Comparison of ENCODE assay signal across 1 cellular context in the genomic region with DNA sequence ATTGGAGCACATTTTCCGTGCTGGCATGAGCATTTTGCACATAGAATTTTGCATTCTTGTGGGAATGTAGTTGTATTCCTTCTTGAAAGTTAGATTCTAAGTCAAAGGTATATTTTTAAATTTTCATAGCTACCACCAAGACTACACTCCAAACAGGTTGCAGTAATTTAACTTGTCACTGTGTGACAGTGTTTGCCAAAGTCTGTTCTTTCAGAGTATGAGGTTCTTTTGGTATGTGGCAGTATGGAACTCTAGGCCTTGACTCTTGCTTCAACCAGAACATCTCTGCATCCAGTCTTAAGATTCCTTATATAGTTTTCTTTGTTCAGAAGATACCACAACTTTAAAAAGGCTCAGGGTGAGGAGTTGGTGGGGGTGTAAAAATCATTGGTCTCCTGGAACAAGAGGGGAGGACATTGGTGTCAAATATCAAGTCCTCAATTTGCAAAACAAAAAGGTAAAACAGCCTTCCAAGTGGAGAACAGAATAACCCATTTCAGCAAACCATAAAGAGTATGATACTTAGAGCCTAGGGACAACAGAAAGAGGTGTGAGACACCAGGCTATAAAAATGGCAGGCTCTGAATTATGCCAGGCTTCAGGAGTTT.
TF ChIP-seq lines count a peak whose summit lies in the region.

No MANE protein-coding gene starts in this region.

TF ChIP-seq in A549, 52 proteins besides CTCF, POLR2A, EP300 and RAD21:
- TF ChIP-seq JUN (IDR thresholded peaks at IDR 0.05) (0 out of 5 replicates have a peak, but pooled peaks of 1 of the 2 experiments have one; percentile 8), PHF8 (IDR thresholded peaks at IDR 0.05; ENCODE audit: borderline replicate concordance, low read depth) (no peak), CBX8 (IDR thresholded peaks at IDR 0.05) (no peak), FOSB (CRISPR knock-in tag; IDR thresholded peaks at IDR 0.05) (no peak)
TF ChIP-seq in A549: peak in this region for 1.
